In the genomic region with DNA sequence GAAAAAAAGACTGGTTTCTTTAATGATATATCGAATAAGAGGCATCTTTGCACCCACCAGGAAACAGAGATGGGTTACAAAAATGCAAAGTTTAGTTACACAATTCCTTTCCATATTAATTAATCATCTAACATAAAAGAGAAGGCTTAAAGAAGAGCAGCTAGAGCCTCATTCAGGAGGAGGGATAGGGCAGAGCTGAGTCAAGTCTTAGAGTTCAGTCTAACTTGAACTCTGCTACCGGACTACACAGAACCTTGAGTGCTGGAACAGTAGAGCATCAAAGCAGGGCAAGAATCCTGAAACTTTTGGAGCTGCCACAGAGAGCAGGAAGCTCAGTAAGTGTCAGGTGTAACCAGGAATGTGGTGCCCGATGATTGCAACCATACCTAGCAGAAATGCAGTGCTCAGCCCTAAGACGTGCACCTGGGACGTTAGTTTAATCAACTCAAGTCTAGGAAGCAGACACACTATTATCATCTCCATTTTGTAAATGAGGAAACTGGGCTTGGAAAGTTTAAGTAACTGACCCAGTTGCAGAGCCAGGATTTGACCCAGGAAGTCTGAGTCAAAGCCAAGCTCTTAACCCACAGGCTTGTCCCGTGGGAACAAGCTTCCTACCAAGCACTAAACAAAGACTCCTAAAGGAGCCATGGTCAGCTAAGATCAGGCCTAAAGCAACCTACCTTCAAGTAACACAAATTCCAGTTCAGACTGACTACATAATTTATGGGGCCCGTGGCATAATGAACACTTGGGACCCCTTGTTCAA, we compare ENCODE assay signal across 10 cellular contexts.
DNase-seq lines count a peak whose midpoint lies in the region; ATAC-seq, FAIRE-seq and TF ChIP-seq lines count a peak whose summit lies in the region.
"Had no signal": no experiment of that assay in that cellular context is flagged by ENCODE, and none has a peak within 500 bp of the region (broad histone marks: within the 10 kb centered on the region; RNA-seq: fewer than 3 reads in every experiment).

No MANE protein-coding gene starts in this region.

- H3K27ac Mint-ChIP-seq in activated B cell treated with CpG ODN at 0.5 μM for 24 hours: peak overlapping the region; percentile 62

- intact Hi-C loops in left ventricle myocardium superior (cut with micrococcal nuclease) (no loop called here), cardiac septum (cut with DNase I) (loop anchor here (10.0 kb wide), 1 partner anchor 261 kb away; no protein-coding TSS in a partner anchor), activated B cell treated with CpG ODN at 0.5 μM for 24 hours (cut with micrococcal nuclease) (loop anchor here (10.0 kb wide), 1 partner anchor 171 kb away; no protein-coding TSS in a partner anchor)

- ATAC-seq in left ventricle myocardium superior: peak; percentile 49
- no peak for ATAC-seq in activated B cell treated with CpG ODN at 0.5 μM for 24 hours (ENCODE audit: low read depth)

- no peaks in the 10 kb centered on the region for H3K9me3 Mint-ChIP-seq in activated B cell treated with CpG ODN at 0.5 μM for 24 hours

- no peaks in the 10 kb centered on the region for H3K36me3 Mint-ChIP-seq in activated B cell treated with CpG ODN at 0.5 μM for 24 hours (ENCODE audit: low read depth)

- DNase-seq in left ventricle myocardium superior: no peak
- DNase-seq in cardiac septum (ENCODE audit: low spot score): no peak
- DNase-seq in activated B cell treated with CpG ODN at 0.5 μM for 24 hours: no peak
- peak; percentile 40 for DNase-seq in glomerular visceral epithelial cell (ENCODE audit: extremely low spot score)
- peak; percentile 75 for DNase-seq in stromal cell of bone marrow (ENCODE audit: low read depth)
- no peak for DNase-seq in HTR-8/SVneo (ENCODE audit: insufficient read length, low spot score)
- no peak for DNase-seq in NCI-H2107 (lab: John Stamatoyannopoulos, UW)
- no peak for DNase-seq in NOMO-1 treated with dmso at 0.1 percent for 144 hours (lab: John Stamatoyannopoulos, UW; ENCODE audit: unreplicated experiment)
- DNase-seq: NCI-H2081 treated with DMSO at 0.1 percent for 48 hours had no signal

- H3K4me1 Mint-ChIP-seq in activated B cell treated with CpG ODN at 0.5 μM for 24 hours: peaks cover 85% of the 10 kb centered on the region

- no peak for TF ChIP-seq CTCF in activated B cell treated with CpG ODN at 0.5 μM for 24 hours (IDR thresholded peaks at IDR 0.05)

- POLR2A ChIA-PET in activated B cell treated with CpG ODN at 0.5 μM for 24 hours (lab: Charles Lee): interaction anchor here (0.5 to 2.1 kb wide), 3 partner anchors 23 to 44 kb away, joined by 5 to 9 read pairs (median 7); no protein-coding TSS in a partner anchor

- CTCF ChIA-PET in activated B cell treated with CpG ODN at 0.5 μM for 24 hours (lab: Charles Lee): interaction anchor here (0.8 to 2.5 kb wide), 6 partner anchors 14 to 90 kb away, joined by 3 to 17 read pairs (median 4); no protein-coding TSS in a partner anchor

- FAIRE-seq in HTR-8/SVneo (lab: Jason Lieb, UNC): no peak
- FAIRE-seq: GM12891 had no signal

- H3K27me3 Mint-ChIP-seq in activated B cell treated with CpG ODN at 0.5 μM for 24 hours: no peaks in the 10 kb centered on the region

- no peak overlapping the region for H3K4me3 Mint-ChIP-seq in activated B cell treated with CpG ODN at 0.5 μM for 24 hours

Comparison
In these comparisons a context has a peak if more than half of its experiments do, and no peak if none do; other contexts are left out.
1. DNase-seq: peak in glomerular visceral epithelial cell (single experiment) and stromal cell of bone marrow (single experiment); none in left ventricle myocardium superior (single experiment), cardiac septum (single experiment), activated B cell treated with CpG ODN at 0.5 μM for 24 hours (single experiment), HTR-8/SVneo (single experiment), NCI-H2107 (single experiment) and NOMO-1 treated with dmso at 0.1 percent for 144 hours (single experiment).